11 cellular contexts compared by ENCODE assay signal in the genomic region with DNA sequence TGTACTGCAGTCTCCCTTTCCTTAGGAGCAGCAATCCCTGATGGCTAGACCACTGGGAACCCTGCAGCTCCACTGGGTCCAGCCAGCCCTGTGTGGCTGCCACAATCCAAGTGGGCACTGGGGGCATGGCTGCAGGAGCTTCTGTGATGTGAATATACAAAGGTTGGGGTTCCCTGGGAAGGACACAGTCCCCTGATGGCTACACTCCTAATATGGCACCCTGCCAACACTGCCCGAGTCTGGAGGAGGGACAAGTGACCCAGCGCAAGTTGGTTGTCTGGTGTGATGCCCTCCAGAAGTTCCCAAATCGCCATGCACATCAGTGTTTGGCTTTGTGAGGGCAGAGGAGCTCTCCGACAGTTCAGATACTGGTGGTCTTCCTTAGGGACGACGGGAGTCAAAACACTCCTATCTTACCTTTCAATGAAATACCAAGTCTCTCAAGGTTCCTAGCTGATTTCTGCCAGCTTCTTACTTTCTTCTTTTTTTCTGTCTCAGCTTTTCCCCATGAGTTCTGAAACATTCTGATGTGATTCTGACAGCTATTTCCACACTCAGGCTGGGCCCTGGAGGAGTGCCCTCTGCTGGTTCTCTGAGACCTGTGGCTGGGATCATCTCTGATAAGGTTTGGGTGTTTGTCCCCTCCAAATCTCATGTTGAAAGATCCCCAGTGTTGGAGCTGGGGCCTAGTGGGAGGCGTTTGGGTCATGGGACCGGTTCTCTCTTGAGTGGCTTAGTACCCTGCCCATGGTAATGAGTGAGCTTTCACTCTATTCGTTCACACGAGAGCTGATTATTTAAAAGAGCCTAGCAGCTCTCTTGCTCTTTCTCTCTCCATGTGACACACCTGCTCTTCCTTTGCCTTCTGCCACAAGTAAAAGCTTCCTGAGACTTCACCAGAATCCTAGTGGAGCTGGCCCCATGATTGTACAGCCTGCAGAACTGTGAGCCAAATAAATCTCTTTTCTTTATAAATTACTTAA. TPM values are rescaled to one million over a fixed set of nuclear protein-coding genes. Genes with fewer than 3 reads are reported as not detected.
DNase-seq lines count a peak whose midpoint lies in the region; ATAC-seq and TF ChIP-seq lines count a peak whose summit lies in the region.
"Had no signal": no experiment of that assay in that cellular context is flagged by ENCODE, and none has a peak within 500 bp of the region (broad histone marks: within the 10 kb centered on the region; RNA-seq: fewer than 3 reads in every experiment).

No MANE protein-coding gene starts in this region.

- intact Hi-C loops in activated naive CD4-positive, alpha-beta T cell treated with anti-CD3 and anti-CD28 coated beads for 36 hours (cut with micrococcal nuclease) = no loop called here
- intact Hi-C loops in Right ventricle myocardium superior (cut with DNase I) (no loop called here), upper lobe of right lung (cut with DNase I) (no loop called here)

- DNase-seq in activated naive CD4-positive, alpha-beta T cell treated with anti-CD3 and anti-CD28 coated beads for 36 hours = no peak
- peak; percentile 19 for DNase-seq in RPMI8226
- no peak for DNase-seq in Right ventricle myocardium superior
- DNase-seq in upper lobe of right lung = no peak

- CTCF ChIA-PET in activated naive CD4-positive, alpha-beta T cell treated with anti-CD3 and anti-CD28 coated beads for 36 hours (lab: Charles Lee) = interaction anchor here (0.8 to 2.7 kb wide), 16 partner anchors 12 to 142 kb away, joined by 3 to 21 read pairs (median 4); no protein-coding TSS in a partner anchor

- H3K4me3 ChIP-seq in upper lobe of right lung = no peak overlapping the region

- TF ChIP-seq CTCF in upper lobe of right lung (IDR thresholded peaks at IDR 0.05) = peak; percentile 31

- no peaks in the 10 kb centered on the region for H3K36me3 ChIP-seq in upper lobe of right lung

- no peaks in the 10 kb centered on the region for H3K9me3 Mint-ChIP-seq in activated naive CD4-positive, alpha-beta T cell treated with anti-CD3 and anti-CD28 coated beads, Interleukin-2, amount 50 U/mL, for 24 hours
- peaks cover 5% of the 10 kb centered on the region for H3K9me3 Mint-ChIP-seq in activated naive CD4-positive, alpha-beta T cell treated with anti-CD3 and anti-CD28 coated beads for 36 hours

- H3K4me3 Mint-ChIP-seq in activated naive CD4-positive, alpha-beta T cell treated with anti-CD3 and anti-CD28 coated beads, Interleukin-2, amount 50 U/mL, for 24 hours = peak overlapping the region; percentile 16
- no peak overlapping the region for H3K4me3 Mint-ChIP-seq in activated naive CD4-positive, alpha-beta T cell treated with anti-CD3 and anti-CD28 coated beads for 36 hours
- H3K4me3 Mint-ChIP-seq: stimulated activated naive CD8-positive, alpha-beta T cell treated with anti-CD3 and anti-CD28 coated beads, Interleukin-15, Interleukin-2, amounts not matched to agents 100 ng/mL and 50 ng/mL, for 24 hours had no signal

- H3K4me1 Mint-ChIP-seq in activated naive CD4-positive, alpha-beta T cell treated with anti-CD3 and anti-CD28 coated beads, Interleukin-2, amount 50 U/mL, for 24 hours = no peaks in the 10 kb centered on the region
- no peaks in the 10 kb centered on the region for H3K4me1 Mint-ChIP-seq in activated naive CD4-positive, alpha-beta T cell treated with anti-CD3 and anti-CD28 coated beads for 36 hours (ENCODE audit: low read depth)

- H3K36me3 Mint-ChIP-seq in activated naive CD4-positive, alpha-beta T cell treated with anti-CD3 and anti-CD28 coated beads, Interleukin-2, amount 50 U/mL, for 24 hours = no peaks in the 10 kb centered on the region
- H3K36me3 Mint-ChIP-seq in activated naive CD4-positive, alpha-beta T cell treated with anti-CD3 and anti-CD28 coated beads for 36 hours (ENCODE audit: low read depth) = no peaks in the 10 kb centered on the region

- H3K27me3 Mint-ChIP-seq in activated naive CD4-positive, alpha-beta T cell treated with anti-CD3 and anti-CD28 coated beads, Interleukin-2, amount 50 U/mL, for 24 hours = peaks cover 4% of the 10 kb centered on the region
- no peaks in the 10 kb centered on the region for H3K27me3 Mint-ChIP-seq in activated naive CD4-positive, alpha-beta T cell treated with anti-CD3 and anti-CD28 coated beads for 36 hours (ENCODE audit: low read depth)

- peaks cover 7% of the 10 kb centered on the region for H3K27me3 ChIP-seq in upper lobe of right lung

- H3K9me3 ChIP-seq in upper lobe of right lung = no peaks in the 10 kb centered on the region

- ATAC-seq in Right ventricle myocardium superior (ENCODE audit: poor library complexity) = peak; percentile 70
- peak; percentile 47 for ATAC-seq in upper lobe of right lung
- ATAC-seq in GM18870 (IDR thresholded peaks at IDR 0.05; ENCODE audit: unreplicated experiment) = no peak
- ATAC-seq in HG03039 (IDR thresholded peaks at IDR 0.05; ENCODE audit: unreplicated experiment) = no peak
- no peak for ATAC-seq in GM19455 (IDR thresholded peaks at IDR 0.05; ENCODE audit: unreplicated experiment)

- no peak overlapping the region for H3K27ac ChIP-seq in upper lobe of right lung

- H3K4me1 ChIP-seq in upper lobe of right lung = no peaks in the 10 kb centered on the region

- H3K27ac Mint-ChIP-seq in activated naive CD4-positive, alpha-beta T cell treated with anti-CD3 and anti-CD28 coated beads, Interleukin-2, amount 50 U/mL, for 24 hours = peak overlapping the region; percentile 41
- no peak overlapping the region for H3K27ac Mint-ChIP-seq in activated naive CD4-positive, alpha-beta T cell treated with anti-CD3 and anti-CD28 coated beads for 36 hours
- H3K27ac Mint-ChIP-seq: activated T-helper 2 cell treated with anti-CD3 and anti-CD28 coated beads, Interferon-gamma antibody, Interleukin-2, Interleukin-4, amounts not matched to agents 10 μg/mL and 5 μg/mL and 100 μg/mL, durations not matched to agents 14 hours and 24 hours and 36 hours; stimulated activated naive CD8-positive, alpha-beta T cell treated with anti-CD3 and anti-CD28 coated beads, Interleukin-15, Interleukin-2, amounts not matched to agents 100 ng/mL and 50 ng/mL, for 24 hours had no signal

RNA-seq across cellular contexts. Expression of gene ZFP57, which starts 15.5 kb away (rescaled TPM):
- not detected for total RNA-seq in activated naive CD4-positive, alpha-beta T cell treated with anti-CD3 and anti-CD28 coated beads for 36 hours
- total RNA-seq in Right ventricle myocardium superior = not detected
- not detected for total RNA-seq in upper lobe of right lung
- total RNA-seq: mononuclear cell had no signal

RNA-seq across cellular contexts. Expression of gene HLA-F, which starts 26.8 kb away (rescaled TPM):
- 100 to 1,000 TPM; 282 to 310 TPM for total RNA-seq in activated naive CD4-positive, alpha-beta T cell treated with anti-CD3 and anti-CD28 coated beads for 36 hours
- 27.2 TPM for total RNA-seq in Right ventricle myocardium superior
- total RNA-seq in upper lobe of right lung = 157 TPM

RNA-seq across cellular contexts. Expression of gene MOG, which starts 39.5 kb away (rescaled TPM):
- total RNA-seq in activated naive CD4-positive, alpha-beta T cell treated with anti-CD3 and anti-CD28 coated beads for 36 hours = not detected
- total RNA-seq in Right ventricle myocardium superior (10.3 TPM), upper lobe of right lung (not detected)
- total RNA-seq: activated T-helper 2 cell treated with anti-CD3 and anti-CD28 coated beads, Interferon-gamma antibody, Interleukin-2, Interleukin-4, amounts not matched to agents 10 μg/mL and 5 μg/mL and 100 μg/mL, durations not matched to agents 14 hours and 24 hours and 36 hours; mononuclear cell had no signal

Comparison
In these comparisons a context has a peak if more than half of its experiments do, and no peak if none do; other contexts are left out.
1. ATAC-seq: peak in Right ventricle myocardium superior (single experiment) and upper lobe of right lung (single experiment); none in GM18870 (single experiment), HG03039 (single experiment) and GM19455 (single experiment).
2. RNA of gene MOG, which starts 39.5 kb away (total RNA-seq): 10.3 TPM in Right ventricle myocardium superior (single experiment); not detected in activated naive CD4-positive, alpha-beta T cell treated with anti-CD3 and anti-CD28 coated beads for 36 hours and not detected in upper lobe of right lung (single experiment); every median in the first group is over 10 times any median in the second.